In the genomic region with DNA sequence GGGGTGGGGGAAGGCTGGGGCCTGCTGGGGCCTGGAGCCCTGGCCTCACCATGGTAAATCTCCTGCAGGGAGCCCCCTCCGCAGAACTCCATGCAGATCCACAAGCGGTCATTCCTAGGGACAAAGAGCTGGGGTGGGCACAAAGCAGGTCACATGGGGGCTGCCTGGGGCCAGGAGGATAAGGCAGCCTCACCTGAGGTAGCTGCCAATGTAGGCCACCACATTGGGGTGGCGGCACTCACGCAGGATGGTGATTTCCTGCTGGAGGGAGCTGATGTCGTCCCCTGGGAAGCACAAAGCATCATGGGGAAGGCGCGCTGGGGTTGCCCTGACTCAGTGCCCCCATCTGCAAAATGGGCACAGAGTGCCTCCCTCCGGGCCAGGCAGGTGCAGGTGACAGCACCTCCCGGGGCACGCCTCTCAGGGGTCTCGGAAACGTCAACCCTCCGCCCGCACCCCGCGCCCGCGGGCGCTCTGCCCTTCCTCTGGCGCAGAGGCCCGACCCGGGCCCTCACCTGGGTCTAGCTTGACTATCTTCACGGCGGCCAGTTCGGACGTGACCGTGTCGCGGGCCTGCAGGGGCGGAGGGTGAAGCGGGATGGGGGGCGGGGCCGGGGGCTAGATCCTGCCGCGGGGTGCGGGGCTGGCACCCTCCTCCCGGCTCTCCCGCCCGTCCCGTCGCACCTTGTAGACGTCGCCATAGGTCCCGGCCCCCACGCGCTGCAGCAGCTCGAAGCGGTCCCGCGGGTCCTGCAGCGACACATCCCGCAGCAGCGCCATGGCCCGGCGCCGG, we compare ENCODE assay signal across 8 cellular contexts. TPM values are rescaled to one million over a fixed set of nuclear protein-coding genes. Genes with fewer than 3 reads are reported as not detected.
A peak's percentile ranks its signal among the peaks of the same experiment; 100 is the strongest.
DNase-seq lines count a peak whose midpoint lies in the region; ATAC-seq and TF ChIP-seq lines count a peak whose summit lies in the region.

No MANE protein-coding gene starts in this region.

- intact Hi-C loops in esophagus muscularis mucosa (cut with DNase I) (loop anchor here (2.0 kb wide), 1 partner anchor 58 kb away; a partner anchor contains a TSS), psoas muscle (cut with DNase I) (no loop called here)

- peaks cover 34% of the 10 kb centered on the region for H3K4me1 Mint-ChIP-seq in activated CD4-positive, alpha-beta T cell treated with anti-CD3 and anti-CD28 coated beads, Interleukin-2, amount 10 ng/mL, durations not matched to agents 7 days and 5 days

- ATAC-seq in GM18867 (IDR thresholded peaks at IDR 0.05; ENCODE audit: unreplicated experiment) (peak; percentile 21), HG02938 (IDR thresholded peaks at IDR 0.05; ENCODE audit: unreplicated experiment) (peak; percentile 21), psoas muscle (peak in 3 of 4 donors; percentile 1 to 8 (median 4))

- peak overlapping the region; percentile 79 for H3K4me3 Mint-ChIP-seq in activated CD4-positive, alpha-beta T cell treated with anti-CD3 and anti-CD28 coated beads, Interleukin-2, amount 10 ng/mL, durations not matched to agents 7 days and 5 days

- POLR2A ChIA-PET in activated CD4-positive, alpha-beta T cell treated with anti-CD3 and anti-CD28 coated beads, Interleukin-2, amount 10 ng/mL, durations not matched to agents 7 days and 5 days (lab: Charles Lee), result no interaction called here

- H3K36me3 ChIP-seq in esophagus muscularis mucosa, result peaks cover 12 to 67% (median 55%) of the 10 kb centered on the region in 4 donors
- peaks cover 0 to 39% of the 10 kb centered on the region in 2 donors for H3K36me3 ChIP-seq in psoas muscle (ENCODE audit: insufficient read depth in 1 of 2, low read depth in 1 of 2)

- H3K27me3 ChIP-seq in esophagus muscularis mucosa, result no peaks in the 10 kb centered on the region
- H3K27me3 ChIP-seq in psoas muscle (ENCODE audit: insufficient read depth in 3 of 3, low read length in 2 of 3), result no peaks in the 10 kb centered on the region

- H3K27ac ChIP-seq in esophagus muscularis mucosa (replicated peaks in 1 of 4) (peak overlapping the region; percentile 85 to 93 (median 88)), psoas muscle (peak overlapping the region; percentile 60)

- TF ChIP-seq POLR2A in esophagus muscularis mucosa (IDR thresholded peaks at IDR 0.05; ENCODE audit: low read depth), result no peak

- TF ChIP-seq EP300 in esophagus muscularis mucosa (IDR thresholded peaks at IDR 0.05), result no peak

- CTCF ChIA-PET in activated CD4-positive, alpha-beta T cell treated with anti-CD3 and anti-CD28 coated beads, Interleukin-2, amount 10 ng/mL, durations not matched to agents 7 days and 5 days (lab: Charles Lee), result interaction anchor here (0.9 to 2.2 kb wide), 3 partner anchors 8 to 42 kb away, joined by 3 to 7 read pairs (median 3); a partner anchor contains a TSS

- H3K4me3 ChIP-seq in esophagus muscularis mucosa (peak overlapping the region; percentile 73 to 84 (median 78)), psoas muscle (peak overlapping the region; percentile 66)

- peaks cover 40% of the 10 kb centered on the region for H3K36me3 Mint-ChIP-seq in activated CD4-positive, alpha-beta T cell treated with anti-CD3 and anti-CD28 coated beads, Interleukin-2, amount 10 ng/mL, durations not matched to agents 7 days and 5 days (ENCODE audit: low read depth)

- peak overlapping the region; percentile 85 for H3K27ac Mint-ChIP-seq in activated CD4-positive, alpha-beta T cell treated with anti-CD3 and anti-CD28 coated beads, Interleukin-2, amount 10 ng/mL, durations not matched to agents 7 days and 5 days

- H3K9me3 ChIP-seq in esophagus muscularis mucosa, result no peaks in the 10 kb centered on the region
- H3K9me3 ChIP-seq in psoas muscle, result no peaks in the 10 kb centered on the region

- 55% methylated on average over 4 of the region's 56 CpGs for WGBS in esophagus muscularis mucosa
- 17 to 23% (median 19%) methylated on average over 34 to 56 of the region's 56 CpGs for WGBS in psoas muscle, 3 donors

- H3K27me3 Mint-ChIP-seq in activated CD4-positive, alpha-beta T cell treated with anti-CD3 and anti-CD28 coated beads, Interleukin-2, amount 10 ng/mL, durations not matched to agents 7 days and 5 days, result no peaks in the 10 kb centered on the region

- peaks cover 20 to 38% (median 32%) of the 10 kb centered on the region in 4 donors for H3K4me1 ChIP-seq in esophagus muscularis mucosa
- H3K4me1 ChIP-seq in psoas muscle, result peaks cover 7% of the 10 kb centered on the region

- no peak for DNase-seq in activated CD4-positive, alpha-beta T cell treated with anti-CD3 and anti-CD28 coated beads, Interleukin-2, amount 10 ng/mL, durations not matched to agents 7 days and 5 days
- DNase-seq in esophagus muscularis mucosa (ENCODE audit: extremely low spot score) (no peak), psoas muscle (no peak), NCI-H1105 treated with DMSO at 0.1 percent for 48 hours (lab: John Stamatoyannopoulos, UW) (no peak), GM03348 (ENCODE audit: low spot score) (no peak), AG20443 (ENCODE audit: low spot score) (no peak)

- no peak for TF ChIP-seq CTCF in esophagus muscularis mucosa (IDR thresholded peaks at IDR 0.05)
- TF ChIP-seq CTCF in psoas muscle (IDR thresholded peaks at IDR 0.05), result no peak

- no peaks in the 10 kb centered on the region for H3K9me3 Mint-ChIP-seq in activated CD4-positive, alpha-beta T cell treated with anti-CD3 and anti-CD28 coated beads, Interleukin-2, amount 10 ng/mL, durations not matched to agents 7 days and 5 days

RNA-seq across cellular contexts. Expression of a gene that starts 0.4 kb away (rescaled TPM):
- 10 to 100 TPM; 86.6 to 91.2 TPM for total RNA-seq in activated CD4-positive, alpha-beta T cell treated with anti-CD3 and anti-CD28 coated beads, Interleukin-2, amount 10 ng/mL, durations not matched to agents 7 days and 5 days
- total RNA-seq in esophagus muscularis mucosa (10 to 100 TPM; 11.1 to 25.0 (median 17.1) TPM), psoas muscle (1 to 10 TPM; 3.0 to 6.7 (median 4.0) TPM)
- polyA plus RNA-seq in psoas muscle, result 1 to 10 TPM; 4.5 to 6.1 (median 5.6) TPM

RNA-seq across cellular contexts. Expression of a gene that starts 7.8 kb away (rescaled TPM):
- 10 to 100 TPM; 35.1 to 38.7 TPM for total RNA-seq in activated CD4-positive, alpha-beta T cell treated with anti-CD3 and anti-CD28 coated beads, Interleukin-2, amount 10 ng/mL, durations not matched to agents 7 days and 5 days
- total RNA-seq in esophagus muscularis mucosa (10 to 100 TPM; 10.4 to 18.7 (median 11.5) TPM), psoas muscle (10 to 100 TPM in 2 of 4 donors, 1 to 10 TPM in 2; 7.2 to 13.5 (median 10.3) TPM)
- 10 to 100 TPM in 2 of 3 donors, 1 to 10 TPM in 1; 8.7 to 21.2 (median 12.9) TPM for polyA plus RNA-seq in psoas muscle

RNA-seq across cellular contexts. Expression of a gene that starts 24.2 kb away (rescaled TPM):
- total RNA-seq in activated CD4-positive, alpha-beta T cell treated with anti-CD3 and anti-CD28 coated beads, Interleukin-2, amount 10 ng/mL, durations not matched to agents 7 days and 5 days, result 100 to 1,000 TPM; 435 to 456 TPM
- total RNA-seq in esophagus muscularis mucosa (100 to 1,000 TPM; 199 to 285 (median 234) TPM), psoas muscle (100 to 1,000 TPM; 150 to 210 (median 184) TPM)
- 10 to 100 TPM; 56.2 to 89.6 (median 65.4) TPM for polyA plus RNA-seq in psoas muscle

RNA-seq across cellular contexts. Expression of a gene that starts 41.9 kb away (rescaled TPM):
- total RNA-seq in activated CD4-positive, alpha-beta T cell treated with anti-CD3 and anti-CD28 coated beads, Interleukin-2, amount 10 ng/mL, durations not matched to agents 7 days and 5 days, result 1 to 10 TPM in 1 of 2 experiments, under 1 TPM in 1; 0.42 to 1.3 TPM
- total RNA-seq in esophagus muscularis mucosa, result under 1 TPM in 3 of 4 donors, not detected in 1; 0.33 to 0.46 (median 0.39) TPM
- total RNA-seq in psoas muscle, result 1 to 10 TPM in 1 of 4 donors, under 1 TPM in 2, not detected in 1; 0.05 to 2.2 (median 0.08) TPM
- polyA plus RNA-seq in psoas muscle, result under 1 TPM; 0.04 to 0.06 (median 0.05) TPM

RNA-seq across cellular contexts. Expression of a gene that starts 42.8 kb away (rescaled TPM):
- 1 to 10 TPM; 3.9 to 4.3 TPM for total RNA-seq in activated CD4-positive, alpha-beta T cell treated with anti-CD3 and anti-CD28 coated beads, Interleukin-2, amount 10 ng/mL, durations not matched to agents 7 days and 5 days
- 10 to 100 TPM; 18.4 to 57.2 (median 26.3) TPM for total RNA-seq in esophagus muscularis mucosa
- total RNA-seq in psoas muscle, result 1,000 to 10,000 TPM; 1,536 to 2,203 (median 1,794) TPM
- 1,000 to 10,000 TPM in 2 of 3 donors, 100 to 1,000 TPM in 1; 511 to 1,840 (median 1,729) TPM for polyA plus RNA-seq in psoas muscle
